ENCODE assay signal across 13 cellular contexts in genomic region chr13:27151798-27152599, GRCh38. TPM values are rescaled to one million over a fixed set of nuclear protein-coding genes. Genes with fewer than 3 reads are reported as not detected.
DNase-seq lines count a peak whose midpoint lies in the region; ATAC-seq and TF ChIP-seq lines count a peak whose summit lies in the region.
"Had no signal": no experiment of that assay in that cellular context is flagged by ENCODE, and none has a peak within 500 bp of the region (broad histone marks: within the 10 kb centered on the region; RNA-seq: fewer than 3 reads in every experiment).

No MANE protein-coding gene starts in this region.

- H3K18ac ChIP-seq in H9 (ENCODE audit: insufficient read length, low read depth, low read length): no peak overlapping the region

- peaks cover 7% of the 10 kb centered on the region for H3K79me1 ChIP-seq in H9 (ENCODE audit: insufficient read depth, low read depth, low read length, poor library complexity, severe bottlenecking)

- DNase-seq in DMS53 (lab: John Stamatoyannopoulos, UW) (peak; percentile 28), DMS53 treated with DMSO at 0.1 percent for 48 hours (lab: John Stamatoyannopoulos, UW; ENCODE audit: unreplicated experiment) (no peak), H9 (no peak)
- DNase-seq in activated naive CD8-positive, alpha-beta T cell treated with anti-CD3 and anti-CD28 coated beads for 36 hours: no peak
- DNase-seq in stimulated activated CD4-positive, alpha-beta T cell treated with anti-CD3 and anti-CD28 coated beads, Interleukin-1b, Interleukin-23, amount 100 ng/mL, for 48 hours: no peak
- DNase-seq in stimulated activated CD4-positive, alpha-beta T cell treated with anti-CD3 and anti-CD28 coated beads, Interleukin-4, amount 100 ng/mL, for 24 hours: no peak
- DNase-seq: activated CD4-positive, alpha-beta T cell treated with anti-CD3 and anti-CD28 coated beads, Interleukin-2, amount 50 U/mL, for 1 hour; NCI-H1105 treated with DMSO at 0.1 percent for 48 hours; posterior cingulate gyrus; SK-N-SH had no signal

- H4K20me1 ChIP-seq in H9 (ENCODE audit: control insufficient read depth, insufficient read depth, insufficient read length): no peaks in the 10 kb centered on the region

- H3K23ac ChIP-seq in H9 (ENCODE audit: insufficient read length, low read depth, low read length): no peak overlapping the region

- peaks cover 14 to 21% of the 10 kb centered on the region in 2 experiments for H3K4me1 Mint-ChIP-seq in H9
- H3K4me1 Mint-ChIP-seq in activated naive CD8-positive, alpha-beta T cell treated with anti-CD3 and anti-CD28 coated beads for 36 hours: peaks cover 64% of the 10 kb centered on the region

- H3K4me2 ChIP-seq in H9 (ENCODE audit: insufficient read depth, insufficient read length, low read length): no peak overlapping the region
- H3K4me2 ChIP-seq: SK-N-SH had no signal

- peak overlapping the region in 2 of 3 experiments; percentile 14 to 42; a peak in 2 of 7 replicates for H3K27ac Mint-ChIP-seq in H9
- peak overlapping the region; percentile 77 for H3K27ac Mint-ChIP-seq in activated naive CD8-positive, alpha-beta T cell treated with anti-CD3 and anti-CD28 coated beads for 36 hours

- H3K56ac ChIP-seq in H9 (ENCODE audit: insufficient read length, low read depth, low read length): no peak overlapping the region

- H3T11ph ChIP-seq in H9 (ENCODE audit: low read length): no peak overlapping the region

- H3K9me3 ChIP-seq in H9 (ENCODE audit: control insufficient read depth, low read depth, low read length): no peaks in the 10 kb centered on the region
- no peaks in the 10 kb centered on the region for H3K9me3 ChIP-seq in mucosa of rectum (ENCODE audit: control insufficient read depth in 2 of 2, low read length in 2 of 2)

- no CpG with 5 or more reads among the region's 4 CpGs for WGBS in H9 (ENCODE audit: extremely low coverage, insufficient read length, low lambda C conversion rate)

- no peak overlapping the region for H3K27ac ChIP-seq in H9 (ENCODE audit: insufficient read length, low read depth, low read length)
- peak overlapping the region; percentile 23 to 57 for H3K27ac ChIP-seq in mucosa of rectum (ENCODE audit: low read depth in 2 of 2, low read length in 2 of 2)
- H3K27ac ChIP-seq: 22Rv1 had no signal

- H4K91ac ChIP-seq in H9 (ENCODE audit: insufficient read length, low read depth, low read length): no peak overlapping the region

- no peak overlapping the region for H4K5ac ChIP-seq in H9 (ENCODE audit: insufficient read length, low read depth, low read length)

- no peak overlapping the region for H2BK120ac ChIP-seq in H9 (ENCODE audit: low read depth, low read length, poor library complexity, severe bottlenecking)

- H4K8ac ChIP-seq in H9 (replicated peaks; ENCODE audit: insufficient read length, low read depth, low read length): no peak overlapping the region

- H3K79me2 ChIP-seq in H9 (ENCODE audit: insufficient read depth, low read length): peaks cover 30% of the 10 kb centered on the region; the same call in 1 of the 2 replicates

- no peak overlapping the region for H2AK5ac ChIP-seq in H9 (ENCODE audit: insufficient read length, low read length)

- peaks cover 11% of the 10 kb centered on the region in 2 experiments for H3K9me3 Mint-ChIP-seq in H9
- H3K9me3 Mint-ChIP-seq in activated naive CD8-positive, alpha-beta T cell treated with anti-CD3 and anti-CD28 coated beads for 36 hours: peaks cover 12% of the 10 kb centered on the region

- no peaks in the 10 kb centered on the region; the same call in 1 of the 2 replicates for H3K4me1 ChIP-seq in H9 (ENCODE audit: insufficient read depth, low read length)
- H3K4me1 ChIP-seq in mucosa of rectum (ENCODE audit: control insufficient read depth in 2 of 2, insufficient read depth in 2 of 2, low read length in 2 of 2): peaks cover 12 to 16% of the 10 kb centered on the region in 2 donors

- H3K4me3 Mint-ChIP-seq in H9: no peak overlapping the region; a peak in 1 of 5 replicates
- no peak overlapping the region for H3K4me3 Mint-ChIP-seq in activated naive CD8-positive, alpha-beta T cell treated with anti-CD3 and anti-CD28 coated beads for 36 hours

- no peak for TF ChIP-seq CTCF in H9 (conservative IDR thresholded peaks at IDR 0.05)

- H3K4me3 ChIP-seq in mucosa of rectum (ENCODE audit: low read length in 2 of 2): peak overlapping the region in 1 of 2 donors; percentile 20

- no peak overlapping the region for H2BK15ac ChIP-seq in H9 (ENCODE audit: low read depth, low read length)

- H2BK12ac ChIP-seq in H9 (ENCODE audit: insufficient read length, low read depth, low read length): no peak overlapping the region

- H3K27me3 ChIP-seq in H9 (ENCODE audit: insufficient read depth, low read length) (no peaks in the 10 kb centered on the region), mucosa of rectum (ENCODE audit: control insufficient read depth in 2 of 2, insufficient read depth in 2 of 2, low read length in 2 of 2) (no peaks in the 10 kb centered on the region)

- no peaks in the 10 kb centered on the region for H3K23me2 ChIP-seq in H9 (ENCODE audit: insufficient read length, low read depth, low read length, poor library complexity, severe bottlenecking)

- ATAC-seq in GM18868 (IDR thresholded peaks at IDR 0.05; ENCODE audit: unreplicated experiment): no peak

- H3K14ac ChIP-seq in H9 (ENCODE audit: insufficient read depth, low read length): no peak overlapping the region

- no peak overlapping the region for H2BK20ac ChIP-seq in H9 (ENCODE audit: low read depth, low read length, poor library complexity, severe bottlenecking)

- H2AFZ ChIP-seq in H9 (ENCODE audit: low read length): no peak overlapping the region

- no peaks in the 10 kb centered on the region for H3K36me3 ChIP-seq in mucosa of rectum (ENCODE audit: control insufficient read depth in 2 of 2, insufficient read depth in 2 of 2, low read length in 2 of 2)

- no peak overlapping the region for H2BK5ac ChIP-seq in H9 (ENCODE audit: insufficient read length, low read length)

- H3K27me3 Mint-ChIP-seq in H9 (ENCODE audit: low read depth): no peaks in the 10 kb centered on the region
- H3K27me3 Mint-ChIP-seq in activated naive CD8-positive, alpha-beta T cell treated with anti-CD3 and anti-CD28 coated beads for 36 hours: no peaks in the 10 kb centered on the region

- no peak overlapping the region for H3K4ac ChIP-seq in H9 (ENCODE audit: low read depth, low read length)

- peaks cover 16 to 27% (median 17%) of the 10 kb centered on the region in 3 experiments for H3K36me3 Mint-ChIP-seq in H9 (ENCODE audit: insufficient read depth in 1 of 3, low read depth in 3 of 3)
- H3K36me3 Mint-ChIP-seq in activated naive CD8-positive, alpha-beta T cell treated with anti-CD3 and anti-CD28 coated beads for 36 hours: peaks cover 45% of the 10 kb centered on the region

- H3K9ac ChIP-seq in H9 (ENCODE audit: extremely low read depth, insufficient read length, low read length) (no peak overlapping the region), mucosa of rectum (ENCODE audit: low read depth in 1 of 2, low read length in 2 of 2) (no peak overlapping the region)
- H3K9ac ChIP-seq: SK-N-SH had no signal

RNA-seq across cellular contexts. Expression of gene USP12, which starts 19.6 kb away (rescaled TPM):
- total RNA-seq in H9 (2021): 22.6 and 24.8 TPM in 2 replicates
- total RNA-seq in activated naive CD8-positive, alpha-beta T cell treated with anti-CD3 and anti-CD28 coated beads for 36 hours: 10 to 100 TPM; 48.4 to 48.9 TPM
